22 cellular contexts compared by ENCODE assay signal in genomic region chr2:72583376-72583775, GRCh38.
"Had no signal": no experiment of that assay in that cellular context is flagged by ENCODE, and none has a peak within 500 bp of the region (broad histone marks: within the 10 kb centered on the region; RNA-seq: fewer than 3 reads in every experiment).

No MANE protein-coding gene starts in this region.

- H3K27me3 Mint-ChIP-seq: effector memory CD8-positive, alpha-beta T cell; memory B cell; stimulated activated naive B cell treated with anti-CD40 and anti-IgM and Interleukin-4, amounts not matched to agents 10 μg/mL and 1 μg/mL and 100 μg/mL, for 72 hours; stimulated activated naive CD8-positive, alpha-beta T cell treated with anti-CD3 and anti-CD28 coated beads, Interleukin-15, Interleukin-2, amounts not matched to agents 100 ng/mL and 50 ng/mL, for 24 hours had no signal

- H3K36me3 Mint-ChIP-seq: immature natural killer cell; stimulated activated naive B cell treated with anti-CD40 and anti-IgM and Interleukin-4, amounts not matched to agents 10 μg/mL and 1 μg/mL and 100 μg/mL, for 72 hours had no signal

- H3K9me3 ChIP-seq: esophagus squamous epithelium, psoas muscle, thoracic aorta, tibial nerve, upper lobe of left lung had no signal

- H3K9me3 Mint-ChIP-seq: effector memory CD8-positive, alpha-beta T cell; immature natural killer cell; memory B cell; stimulated activated naive B cell treated with anti-CD40 and anti-IgM and Interleukin-4, amounts not matched to agents 10 μg/mL and 1 μg/mL and 100 μg/mL, for 72 hours; stimulated activated naive CD8-positive, alpha-beta T cell treated with anti-CD3 and anti-CD28 coated beads, Interleukin-15, Interleukin-2, amounts not matched to agents 100 ng/mL and 50 ng/mL, for 24 hours had no signal

- H3K27me3 ChIP-seq: esophagus squamous epithelium, tibial nerve, upper lobe of left lung had no signal

- H3K36me3 ChIP-seq: esophagus squamous epithelium, thoracic aorta, tibial nerve, upper lobe of left lung had no signal

- H3K4me3 Mint-ChIP-seq: effector memory CD8-positive, alpha-beta T cell; immature natural killer cell; memory B cell; naive thymus-derived CD4-positive, alpha-beta T cell; nephron; stimulated activated naive B cell treated with anti-CD40 and anti-IgM and Interleukin-4, amounts not matched to agents 10 μg/mL and 1 μg/mL and 100 μg/mL, for 72 hours; stimulated activated naive CD8-positive, alpha-beta T cell treated with anti-CD3 and anti-CD28 coated beads, Interleukin-15, Interleukin-2, amounts not matched to agents 100 ng/mL and 50 ng/mL, for 24 hours had no signal

- DNase-seq: cortex of kidney; effector memory CD8-positive, alpha-beta T cell; erythroblast; esophagus squamous epithelium; hypothalamus; immature natural killer cell; midbrain; naive thymus-derived CD4-positive, alpha-beta T cell; nucleus accumbens; psoas muscle; right cardiac atrium; small intestine; stimulated activated CD4-positive, alpha-beta T cell treated with anti-CD3 and anti-CD28 coated beads, Interleukin-15, amount 100 ng/mL, for 24 hours; stimulated activated CD4-positive, alpha-beta T cell treated with anti-CD3 and anti-CD28 coated beads, Interleukin-2, amount 100 ng/mL, for 48 hours; stimulated activated naive B cell treated with anti-CD40 and anti-IgM and Interleukin-4, amounts not matched to agents 10 μg/mL and 1 μg/mL and 100 μg/mL, for 72 hours; upper lobe of left lung had no signal

- H3K4me3 ChIP-seq: esophagus squamous epithelium, lung, psoas muscle, thoracic aorta, tibial nerve, upper lobe of left lung had no signal

- H3K4me1 Mint-ChIP-seq: stimulated activated naive B cell treated with anti-CD40 and anti-IgM and Interleukin-4, amounts not matched to agents 10 μg/mL and 1 μg/mL and 100 μg/mL, for 72 hours had no signal

- H3K27ac Mint-ChIP-seq: effector memory CD8-positive, alpha-beta T cell; immature natural killer cell; memory B cell; nephron; stimulated activated naive B cell treated with anti-CD40 and anti-IgM and Interleukin-4, amounts not matched to agents 10 μg/mL and 1 μg/mL and 100 μg/mL, for 72 hours; stimulated activated naive CD8-positive, alpha-beta T cell treated with anti-CD3 and anti-CD28 coated beads, Interleukin-15, Interleukin-2, amounts not matched to agents 100 ng/mL and 50 ng/mL, for 24 hours had no signal

- H3K4me1 ChIP-seq: psoas muscle had no signal

- H3K27ac ChIP-seq: esophagus squamous epithelium, psoas muscle, thoracic aorta, tibial nerve, upper lobe of left lung had no signal
